11 cellular contexts compared by ENCODE assay signal in the genomic region with DNA sequence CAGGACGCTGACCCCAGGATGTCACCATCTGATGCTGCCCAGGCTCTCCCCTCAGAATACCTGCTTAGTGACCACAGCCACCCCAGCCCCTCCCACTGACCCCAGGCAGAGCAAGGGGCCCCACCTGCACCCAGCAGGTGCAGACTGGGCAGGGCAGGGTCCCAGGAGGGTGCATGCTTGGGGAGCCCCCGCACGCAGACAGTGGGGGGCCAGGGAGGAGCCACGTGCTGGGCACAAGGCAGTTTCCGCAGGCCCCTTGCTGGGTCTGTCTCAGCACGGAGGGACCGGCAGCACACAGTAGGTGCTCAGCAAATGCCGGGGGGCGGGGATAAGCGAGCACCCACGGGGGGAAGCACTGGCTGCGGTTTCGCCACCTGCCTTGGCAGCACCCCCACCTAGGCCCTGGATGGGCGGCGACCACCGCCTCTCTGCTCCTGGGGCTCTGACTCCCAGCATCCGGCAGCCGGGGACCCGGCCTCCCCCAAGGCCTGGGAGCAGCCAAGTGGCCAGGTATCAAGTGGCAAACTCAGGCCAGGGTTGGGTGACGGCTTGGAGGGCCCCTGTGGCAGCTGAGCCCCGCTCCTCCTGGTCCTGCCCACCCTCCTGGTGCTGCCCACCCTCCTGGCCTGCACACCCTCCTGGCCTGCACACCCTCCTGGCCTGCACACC. TPM values are rescaled to one million over a fixed set of nuclear protein-coding genes. Genes with fewer than 3 reads are reported as not detected.
"Had no signal": no experiment of that assay in that cellular context is flagged by ENCODE, and none has a peak within 500 bp of the region (broad histone marks: within the 10 kb centered on the region; RNA-seq: fewer than 3 reads in every experiment).

No MANE protein-coding gene starts in this region.

- FAIRE-seq: H1, H54, HepG2 had no signal

- H3K4me3 ChIP-seq: GM23338 had no signal

- H3K27ac ChIP-seq: HL-60 had no signal

- H3K27ac Mint-ChIP-seq: GM23338, H9, HFFc6, IgD-negative memory B cell had no signal

- H2AFZ ChIP-seq: GM23338 had no signal

- ATAC-seq: HepG2 had no signal

- DNase-seq: H9, HCEC 1CT, HFFc6, KG1 had no signal

- H3K4me3 Mint-ChIP-seq: GM23338, H9, HFFc6, IgD-negative memory B cell had no signal

- H3K4me1 Mint-ChIP-seq: GM23338, IgD-negative memory B cell had no signal

- H3K4me2 ChIP-seq: GM23338 had no signal

- H3K36me3 Mint-ChIP-seq: IgD-negative memory B cell had no signal

RNA-seq across cellular contexts. Expression of gene SSTR5, which starts 18.7 kb away (rescaled TPM):
- total RNA-seq: HFFc6, HT1080 had no signal
- polyA plus RNA-seq: IgD-negative memory B cell had no signal

RNA-seq across cellular contexts. Expression of gene C1QTNF8, which starts 42.2 kb away (rescaled TPM):
- total RNA-seq: GM23338, H1, H9, HFFc6, HT1080 had no signal
- polyA plus RNA-seq: GM23338, H1, HepG2, IgD-negative memory B cell had no signal
